In genomic region chr19:45637890-45638667, GRCh38 we compare ENCODE assay signal across 10 cellular contexts. TPM values are rescaled to one million over a fixed set of nuclear protein-coding genes. Genes with fewer than 3 reads are reported as not detected.
A peak's percentile ranks its signal among the peaks of the same experiment; 100 is the strongest.
DNase-seq lines count a peak whose midpoint lies in the region; ATAC-seq and TF ChIP-seq lines count a peak whose summit lies in the region.
"Had no signal": no experiment of that assay in that cellular context is flagged by ENCODE, and none has a peak within 500 bp of the region (broad histone marks: within the 10 kb centered on the region; RNA-seq: fewer than 3 reads in every experiment).

No MANE protein-coding gene starts in this region.

- WGBS in adrenal gland, 4 donors = 67 to 73% (median 71%) methylated on average over 12 to 19 of the region's 19 CpGs
- WGBS in urinary bladder = 64% methylated on average over 19 of the region's 19 CpGs

- no peaks in the 10 kb centered on the region for H3K36me3 ChIP-seq in cardiac muscle cell
- no peaks in the 10 kb centered on the region for H3K36me3 ChIP-seq in adrenal gland (replicated peaks in 1 of 2)
- H3K36me3 ChIP-seq in urinary bladder (ENCODE audit: insufficient read depth) = no peaks in the 10 kb centered on the region

- no peaks in the 10 kb centered on the region for H3K9me3 ChIP-seq in cardiac muscle cell (ENCODE audit: low read depth)
- no peaks in the 10 kb centered on the region for H3K9me3 ChIP-seq in adrenal gland (replicated peaks in 1 of 3)

- DNase-seq in cardiac muscle cell (ENCODE audit: low read depth in 1 of 2, low spot score in 1 of 2) (peak in 1 of 2 donors; percentile 83), left cardiac atrium (no peak), adrenal gland (peak in 6 of 7 donors; percentile 57 to 74 (median 64)), kidney glomerular epithelial cell (lab: John Stamatoyannopoulos, UW) (peak; percentile 65), DMS 273 treated with DMSO at 0.1 percent for 48 hours (lab: John Stamatoyannopoulos, UW) (no peak)
- DNase-seq: GF-D8, NCI-H510A had no signal

- no peak for TF ChIP-seq CTCF in cardiac muscle cell (IDR thresholded peaks at IDR 0.05; ENCODE audit: low read depth, low read length)
- no peak for TF ChIP-seq CTCF in adrenal gland (IDR thresholded peaks at IDR 0.05)

- peak overlapping the region; percentile 28 for H3K4me3 ChIP-seq in cardiac muscle cell
- peak overlapping the region in 2 of 4 donors; percentile 38 to 63 for H3K4me3 ChIP-seq in adrenal gland
- peak overlapping the region; percentile 44 for H3K4me3 ChIP-seq in urinary bladder (ENCODE audit: low read depth, low read length)

- peaks cover 9% of the 10 kb centered on the region for H3K4me1 ChIP-seq in cardiac muscle cell (ENCODE audit: low read depth)
- peaks cover 21 to 54% of the 10 kb centered on the region in 2 donors for H3K4me1 ChIP-seq in adrenal gland (replicated peaks in 1 of 2)
- no peaks in the 10 kb centered on the region for H3K4me1 ChIP-seq in urinary bladder (ENCODE audit: insufficient read depth)

- TF ChIP-seq POLR2A in adrenal gland (IDR thresholded peaks at IDR 0.05) = peak in 1 of 2 donors; percentile 62

- intact Hi-C loops in left cardiac atrium (cut with DNase I) = no loop called here
- intact Hi-C loops in adrenal gland (cut with DNase I) = no loop called here

- H3K27me3 ChIP-seq in cardiac muscle cell (no peaks in the 10 kb centered on the region), adrenal gland (no peaks in the 10 kb centered on the region)

- ATAC-seq in left cardiac atrium (no peak), HG03025 (IDR thresholded peaks at IDR 0.05; ENCODE audit: low FRiP score, unreplicated experiment) (no peak)
- ATAC-seq in activated CD4-positive, CD25-positive, alpha-beta regulatory T cell treated with anti-CD3 and anti-CD28 coated beads, Interleukin-2, amount 50 U/mL, for 24 hours = no peak

- H3K27ac ChIP-seq in cardiac muscle cell = no peak overlapping the region
- H3K27ac ChIP-seq in adrenal gland = peak overlapping the region; percentile 28 to 87 (median 59)
- no peak overlapping the region for H3K27ac ChIP-seq in urinary bladder (ENCODE audit: low read depth)

RNA-seq across cellular contexts. Expression of gene EML2, which starts 1.1 kb away (rescaled TPM):
- total RNA-seq in cardiac muscle cell = 24.7 and 41.0 TPM in 2 replicates
- 26.2 and 39.7 TPM in 2 replicates for polyA plus RNA-seq in cardiac muscle cell
- 10 to 100 TPM; 30.1 to 34.8 TPM for total RNA-seq in left cardiac atrium
- 100 to 1,000 TPM in 4 of 8 donors, 10 to 100 TPM in 4; 65.4 to 139 (median 97.4) TPM for total RNA-seq in adrenal gland
- 10 to 100 TPM; 22.8 to 88.9 (median 78.9) TPM for polyA plus RNA-seq in adrenal gland
- total RNA-seq in urinary bladder = 16.9 TPM
- 41.2 TPM for polyA plus RNA-seq in urinary bladder

RNA-seq across cellular contexts. Expression of gene GIPR, which starts 29.9 kb away (rescaled TPM):
- total RNA-seq in cardiac muscle cell (10.8 and 23.6 TPM in 2 replicates), left cardiac atrium (10 to 100 TPM in 1 of 2 donors, 1 to 10 TPM in 1; 7.2 to 11.0 TPM), adrenal gland (under 1 TPM in 5 of 8 donors, not detected in 3; 0.28 to 0.94 (median 0.53) TPM), urinary bladder (0.26 TPM)
- polyA plus RNA-seq in cardiac muscle cell (12.8 and 14.9 TPM in 2 replicates), adrenal gland (1 to 10 TPM in 1 of 3 donors, under 1 TPM in 1, not detected in 1; 0.80 to 1.8 TPM), urinary bladder (0.70 TPM)

RNA-seq across cellular contexts. Expression of gene GPR4, which starts 36.1 kb away (rescaled TPM):
- 0.14 TPM in 1 of 2 replicates, not detected in the other for total RNA-seq in cardiac muscle cell
- polyA plus RNA-seq in cardiac muscle cell = 0.14 TPM in 1 of 2 replicates, not detected in the other
- 10 to 100 TPM in 1 of 2 donors, 1 to 10 TPM in 1; 5.2 to 17.7 TPM for total RNA-seq in left cardiac atrium
- 1 to 10 TPM; 1.6 to 7.8 (median 3.6) TPM for total RNA-seq in adrenal gland
- 10 to 100 TPM in 1 of 3 donors, 1 to 10 TPM in 2; 7.6 to 11.3 (median 9.6) TPM for polyA plus RNA-seq in adrenal gland
- total RNA-seq in urinary bladder = 0.32 TPM
- 3.7 TPM for polyA plus RNA-seq in urinary bladder

RNA-seq across cellular contexts. Expression of gene OPA3, which starts 53.5 kb away (rescaled TPM):
- total RNA-seq in cardiac muscle cell (13.2 and 13.7 TPM in 2 replicates), left cardiac atrium (10 to 100 TPM; 19.1 to 27.1 TPM), adrenal gland (10 to 100 TPM in 7 of 8 donors, 1 to 10 TPM in 1; 7.5 to 34.1 (median 17.4) TPM), urinary bladder (3.4 TPM)
- polyA plus RNA-seq in cardiac muscle cell (14.8 and 26.7 TPM in 2 replicates), adrenal gland (10 to 100 TPM in 1 of 3 donors, 1 to 10 TPM in 2; 4.3 to 19.7 (median 7.3) TPM), urinary bladder (10.2 TPM)

RNA-seq across cellular contexts. Expression of gene SNRPD2, which starts 53.7 kb away (rescaled TPM):
- total RNA-seq in cardiac muscle cell = 258 and 298 TPM in 2 replicates
- 696 and 731 TPM in 2 replicates for polyA plus RNA-seq in cardiac muscle cell
- total RNA-seq in left cardiac atrium = 100 to 1,000 TPM; 251 to 270 TPM
- total RNA-seq in adrenal gland = 100 to 1,000 TPM; 179 to 382 (median 294) TPM
- 100 to 1,000 TPM; 233 to 440 (median 329) TPM for polyA plus RNA-seq in adrenal gland
- 177 TPM for total RNA-seq in urinary bladder
- 340 TPM for polyA plus RNA-seq in urinary bladder

Comparison
In these comparisons a context has a peak if more than half of its experiments do, and no peak if none do; other contexts are left out.
1. DNase-seq: peak in adrenal gland (6 of 7) and kidney glomerular epithelial cell (single experiment); none in left cardiac atrium (single experiment) and DMS 273 treated with DMSO at 0.1 percent for 48 hours (single experiment).
2. H3K27ac ChIP-seq: peak in adrenal gland (5 of 5); none in cardiac muscle cell (single experiment) and urinary bladder (single experiment).